Comparison of ENCODE assay signal across 8 cellular contexts in the genomic region with DNA sequence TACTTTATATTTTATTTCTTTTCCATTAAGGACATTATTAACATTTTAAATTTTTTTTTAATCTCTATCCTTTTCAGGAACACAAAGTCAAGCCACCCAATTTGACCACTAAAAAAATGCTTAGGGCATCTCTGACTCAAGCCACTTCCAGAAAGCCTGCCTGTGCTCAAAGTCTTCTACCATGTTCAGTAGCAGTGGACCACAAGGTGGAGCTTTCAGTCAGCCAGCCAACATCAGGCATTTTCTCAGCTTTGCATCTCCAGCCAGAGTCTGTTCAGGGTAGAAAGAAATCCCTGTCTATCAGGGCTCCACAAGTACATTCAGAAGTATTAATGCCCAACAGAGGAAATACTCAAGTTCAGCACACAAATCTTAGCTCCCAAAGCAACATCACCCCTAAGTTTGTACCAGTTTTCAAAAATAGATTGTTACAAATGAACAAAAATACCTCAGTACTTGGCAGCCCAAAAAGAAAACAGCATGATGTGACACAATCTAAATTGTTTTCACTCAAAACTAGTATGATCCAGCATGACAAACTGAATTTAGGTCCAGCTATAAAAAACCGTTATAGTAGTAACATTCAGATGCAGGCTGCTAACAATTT. TPM values are rescaled to one million over a fixed set of nuclear protein-coding genes. Genes with fewer than 3 reads are reported as not detected.
DNase-seq lines count a peak whose midpoint lies in the region; ATAC-seq, FAIRE-seq and TF ChIP-seq lines count a peak whose summit lies in the region.

No MANE protein-coding gene starts in this region.

- H4K5ac ChIP-seq in H9 (ENCODE audit: insufficient read length, low read depth, low read length): no peak overlapping the region

- H3K9me3 ChIP-seq in H9 (ENCODE audit: control insufficient read depth, low read depth, low read length): no peaks in the 10 kb centered on the region

- TF ChIP-seq CTCF in H9 (conservative IDR thresholded peaks at IDR 0.05) (peak; percentile 75), cardiac fibroblast (IDR thresholded peaks at IDR 0.05; ENCODE audit: low read depth, low read length) (peak; percentile 85)

- no peak overlapping the region for H4K91ac ChIP-seq in H9 (ENCODE audit: insufficient read length, low read depth, low read length)

- no peaks in the 10 kb centered on the region for H3K23me2 ChIP-seq in H9 (ENCODE audit: insufficient read length, low read depth, low read length, poor library complexity, severe bottlenecking)

- no peak for ATAC-seq in HG02571 (IDR thresholded peaks at IDR 0.05; ENCODE audit: unreplicated experiment)

- no peak overlapping the region for H3K4ac ChIP-seq in H9 (ENCODE audit: low read depth, low read length)

- H3T11ph ChIP-seq in H9 (ENCODE audit: low read length): no peak overlapping the region

- no peak overlapping the region for H3K4me3 Mint-ChIP-seq in H9

- no peak overlapping the region for H3K9ac ChIP-seq in H9 (ENCODE audit: extremely low read depth, insufficient read length, low read length)

- WGBS in H9 (ENCODE audit: extremely low coverage, insufficient read length, low lambda C conversion rate): no CpG with 5 or more reads among the region's 1 CpG

- no peak overlapping the region for H3K4me3 ChIP-seq in cardiac fibroblast (replicated peaks in 1 of 2; ENCODE audit: low read depth in 2 of 2, low read length in 2 of 2)

- FAIRE-seq in islet of Langerhans (lab: Jason Lieb, UNC): peak; percentile 76

- no peak overlapping the region for H3K23ac ChIP-seq in H9 (ENCODE audit: insufficient read length, low read depth, low read length)

- H2AK5ac ChIP-seq in H9 (ENCODE audit: insufficient read length, low read length): no peak overlapping the region

- H3K4me2 ChIP-seq in H9 (ENCODE audit: insufficient read depth, insufficient read length, low read length): no peak overlapping the region

- H2BK5ac ChIP-seq in H9 (ENCODE audit: insufficient read length, low read length): no peak overlapping the region

- H3K79me1 ChIP-seq in H9 (ENCODE audit: insufficient read depth, low read depth, low read length, poor library complexity, severe bottlenecking): no peaks in the 10 kb centered on the region

- no peaks in the 10 kb centered on the region for H3K9me3 Mint-ChIP-seq in H9

- DNase-seq in GM03348 (ENCODE audit: low spot score): peak; percentile 55
- peak; percentile 67 for DNase-seq in H9
- DNase-seq in NCI-H128 (lab: John Stamatoyannopoulos, UW; ENCODE audit: unreplicated experiment): peak; percentile 19
- DNase-seq in T-helper 22 cell (ENCODE audit: low read depth): peak; percentile 32
- peak; percentile 86 to 88 for DNase-seq in cardiac fibroblast (ENCODE audit: low read depth in 2 of 2)
- DNase-seq in stimulated activated CD4-positive, alpha-beta T cell treated with anti-CD3 and anti-CD28 coated beads, Interleukin-2, amount 100 ng/mL, for 48 hours: peak; percentile 21 to 24

- H4K8ac ChIP-seq in H9 (replicated peaks; ENCODE audit: insufficient read length, low read depth, low read length): no peak overlapping the region

- H3K14ac ChIP-seq in H9 (ENCODE audit: insufficient read depth, low read length): no peak overlapping the region

- H3K56ac ChIP-seq in H9 (ENCODE audit: insufficient read length, low read depth, low read length): no peak overlapping the region

- H3K27me3 Mint-ChIP-seq in H9 (ENCODE audit: low read depth): peaks cover 4% of the 10 kb centered on the region; the same call in 1 of the 2 replicates

- H3K27me3 ChIP-seq in H9 (ENCODE audit: insufficient read depth, low read length): no peaks in the 10 kb centered on the region

- H3K27ac Mint-ChIP-seq in H9: no peak overlapping the region

- H2BK12ac ChIP-seq in H9 (ENCODE audit: insufficient read length, low read depth, low read length): no peak overlapping the region

- H3K4me1 ChIP-seq in H9 (ENCODE audit: insufficient read depth, low read length): no peaks in the 10 kb centered on the region; the same call in 1 of the 2 replicates

- H3K4me1 Mint-ChIP-seq in H9: peaks cover 0 to 2% of the 10 kb centered on the region in 2 experiments; a peak in 1 of 4 replicates

- H3K18ac ChIP-seq in H9 (ENCODE audit: insufficient read length, low read depth, low read length): no peak overlapping the region

- no peak overlapping the region for H2BK15ac ChIP-seq in H9 (ENCODE audit: low read depth, low read length)

- no peaks in the 10 kb centered on the region for H3K36me3 Mint-ChIP-seq in H9 (ENCODE audit: insufficient read depth in 1 of 3, low read depth in 3 of 3)

- H2AFZ ChIP-seq in H9 (ENCODE audit: low read length): no peak overlapping the region

- no peak overlapping the region for H2BK20ac ChIP-seq in H9 (ENCODE audit: low read depth, low read length, poor library complexity, severe bottlenecking)

- no peaks in the 10 kb centered on the region for H3K79me2 ChIP-seq in H9 (ENCODE audit: insufficient read depth, low read length)

- no peaks in the 10 kb centered on the region for H4K20me1 ChIP-seq in H9 (ENCODE audit: control insufficient read depth, insufficient read depth, insufficient read length)

- H3K27ac ChIP-seq in H9 (ENCODE audit: insufficient read length, low read depth, low read length): no peak overlapping the region

- no peak overlapping the region for H2BK120ac ChIP-seq in H9 (ENCODE audit: low read depth, low read length, poor library complexity, severe bottlenecking)

RNA-seq across cellular contexts. Expression of a gene that starts 37.6 kb away (rescaled TPM):
- not detected in 2 replicates for total RNA-seq in H9 (2021)

Comparison
In these comparisons a context has a peak if more than half of its experiments do, and no peak if none do; other contexts are left out.
1. DNase-seq: peak in every context shown above with its lines; median percentile 87 in cardiac fibroblast; 67 in H9; 55 in GM03348; 32 in T-helper 22 cell; 22 in stimulated activated CD4-positive, alpha-beta T cell treated with anti-CD3 and anti-CD28 coated beads, Interleukin-2, amount 100 ng/mL, for 48 hours; 19 in NCI-H128.